12 cellular contexts compared by ENCODE assay signal in genomic region chr13:72648513-72649065, GRCh38.
DNase-seq lines count a peak whose midpoint lies in the region; ATAC-seq and TF ChIP-seq lines count a peak whose summit lies in the region.
"Had no signal": no experiment of that assay in that cellular context is flagged by ENCODE, and none has a peak within 500 bp of the region (broad histone marks: within the 10 kb centered on the region; RNA-seq: fewer than 3 reads in every experiment).

No MANE protein-coding gene starts in this region.

- TF ChIP-seq CTCF in OCI-LY1 (IDR thresholded peaks at IDR 0.05; ENCODE audit: low read length) = peak; percentile 44; the same call in 1 of the 2 replicates
- TF ChIP-seq CTCF in choroid plexus epithelial cell (conservative IDR thresholded peaks at IDR 0.05; ENCODE audit: low read depth, low read length) = peak; percentile 36
- TF ChIP-seq CTCF in retinal pigment epithelial cell (conservative IDR thresholded peaks at IDR 0.05; ENCODE audit: low read depth, low read length) = peak; percentile 51
- TF ChIP-seq CTCF in lower lobe of right lung (IDR thresholded peaks at IDR 0.05) = no peak
- TF ChIP-seq CTCF in GM10248 (IDR thresholded peaks at IDR 0.05; ENCODE audit: control extremely low read depth, extremely low read depth, low read depth, missing control alignments) = no peak
- no peak for TF ChIP-seq CTCF in PC-9 (conservative IDR thresholded peaks at IDR 0.05)

- no peak overlapping the region for H3K9ac ChIP-seq in OCI-LY1 (ENCODE audit: low read length)

- H3K9me3 ChIP-seq in OCI-LY1 (ENCODE audit: low read length) (no peaks in the 10 kb centered on the region), lower lobe of right lung (no peaks in the 10 kb centered on the region), PC-9 (ENCODE audit: insufficient read depth, low read depth) (no peaks in the 10 kb centered on the region)
- H3K9me3 ChIP-seq: A549 had no signal

- H3K4me1 ChIP-seq in OCI-LY1 (ENCODE audit: insufficient read depth, low read length, severe bottlenecking) (no peaks in the 10 kb centered on the region), lower lobe of right lung (no peaks in the 10 kb centered on the region), PC-9 (replicated peaks; ENCODE audit: insufficient read depth) (no peaks in the 10 kb centered on the region)
- H3K4me1 ChIP-seq: A549 had no signal

- no peaks in the 10 kb centered on the region for H3F3A ChIP-seq in OCI-LY1 (ENCODE audit: insufficient read depth, low read length)
- H3F3A ChIP-seq in PC-9 (ENCODE audit: insufficient read depth, low read depth) = no peaks in the 10 kb centered on the region

- ATAC-seq in lower lobe of right lung = no peak
- ATAC-seq: left cardiac atrium had no signal

- H3K4me3 ChIP-seq in OCI-LY1 (ENCODE audit: low read depth, low read length, poor library complexity, severe bottlenecking) (no peak overlapping the region), choroid plexus epithelial cell (ENCODE audit: low read depth, low read length) (no peak overlapping the region), retinal pigment epithelial cell (ENCODE audit: low read length) (no peak overlapping the region), lower lobe of right lung (no peak overlapping the region), PC-9 (no peak overlapping the region)
- H3K4me3 ChIP-seq: A549 had no signal

- BruUV-seq in PC-9 (replicated peaks; lab: Mats Ljungman, UMichigan) = no TSS peak

- H3K79me2 ChIP-seq in OCI-LY1 (ENCODE audit: insufficient read depth, low read length) = no peaks in the 10 kb centered on the region
- no peaks in the 10 kb centered on the region for H3K79me2 ChIP-seq in PC-9 (ENCODE audit: low read depth)

- peak; percentile 29 to 50 for DNase-seq in NCI-H524 (lab: John Stamatoyannopoulos, UW)
- no peak for DNase-seq in NCI-H524 treated with DMSO at 0.1 percent for 48 hours (lab: John Stamatoyannopoulos, UW)
- DNase-seq in choroid plexus epithelial cell (ENCODE audit: low read depth) = peak; percentile 10
- no peak for DNase-seq in retinal pigment epithelial cell (ENCODE audit: low read depth)
- no peak for DNase-seq in lower lobe of right lung
- no peak for DNase-seq in GM10248 (ENCODE audit: extremely low spot score)
- DNase-seq in PC-9 = no peak
- DNase-seq: left cardiac atrium; NCI-H2081 treated with DMSO at 0.1 percent for 48 hours; stimulated activated CD4-positive, alpha-beta T cell treated with anti-CD3 and anti-CD28 coated beads, Interleukin-12 subunit alpha, Interleukin-12 subunit beta, amount 100 ng/mL, for 4 hours had no signal

- H3K4me2 ChIP-seq in OCI-LY1 (ENCODE audit: low read length) (no peak overlapping the region), PC-9 (no peak overlapping the region)
- H3K4me2 ChIP-seq: A549 had no signal

- no peaks in the 10 kb centered on the region for H4K20me1 ChIP-seq in OCI-LY1 (ENCODE audit: insufficient read depth, low read length)
- H4K20me1 ChIP-seq in PC-9 (ENCODE audit: insufficient read depth) = no peaks in the 10 kb centered on the region

- no peaks in the 10 kb centered on the region for H3K9me2 ChIP-seq in OCI-LY1 (ENCODE audit: low read depth, low read length)
- no peaks in the 10 kb centered on the region for H3K9me2 ChIP-seq in PC-9 (ENCODE audit: insufficient read depth)

- no peak overlapping the region for H3K27ac ChIP-seq in OCI-LY1 (ENCODE audit: low read depth, low read length, poor library complexity, severe bottlenecking)
- H3K27ac ChIP-seq in lower lobe of right lung = no peak overlapping the region
- H3K27ac ChIP-seq in PC-9 = no peak overlapping the region
- H3K27ac ChIP-seq: A549 had no signal

- H3K36me3 ChIP-seq in OCI-LY1 (ENCODE audit: insufficient read depth, low read length) (no peaks in the 10 kb centered on the region), lower lobe of right lung (no peaks in the 10 kb centered on the region), PC-9 (ENCODE audit: low read depth) (no peaks in the 10 kb centered on the region)

- CTCF ChIA-PET in GM10248 (lab: Yijun Ruan, JAX) = no interaction called here
- CTCF ChIA-PET in PC-9 (lab: Charles Lee) = no interaction called here

- no peak overlapping the region for H2AFZ ChIP-seq in OCI-LY1 (ENCODE audit: low read length)
- no peak overlapping the region for H2AFZ ChIP-seq in PC-9

- H3K27me3 ChIP-seq in OCI-LY1 (ENCODE audit: insufficient read depth, low read length) = no peaks in the 10 kb centered on the region
- no peaks in the 10 kb centered on the region for H3K27me3 ChIP-seq in lower lobe of right lung (ENCODE audit: low read depth)
- H3K27me3 ChIP-seq in PC-9 (ENCODE audit: insufficient read depth, low read depth) = no peaks in the 10 kb centered on the region

- POLR2A ChIA-PET in GM10248 (lab: Yijun Ruan, JAX) (no interaction called here), PC-9 (lab: Charles Lee; ENCODE audit: unreplicated experiment) (no interaction called here)

- intact Hi-C loops in lower lobe of right lung (cut with DNase I) = no loop called here
- intact Hi-C loops in PC-9 (cut with micrococcal nuclease; ENCODE audit: unreplicated experiment) = no loop called here

Comparison
In these comparisons a context has a peak if more than half of its experiments do, and no peak if none do; other contexts are left out.
1. DNase-seq: peak in NCI-H524 (2 of 2) and choroid plexus epithelial cell (single experiment); none in NCI-H524 treated with DMSO at 0.1 percent for 48 hours (single experiment), retinal pigment epithelial cell (single experiment), lower lobe of right lung (single experiment), GM10248 (single experiment) and PC-9 (0 of 2).
2. CTCF ChIP-seq: peak in OCI-LY1 (single experiment), choroid plexus epithelial cell (single experiment) and retinal pigment epithelial cell (single experiment); none in lower lobe of right lung (single experiment), GM10248 (single experiment) and PC-9 (single experiment).